In the genomic region with DNA sequence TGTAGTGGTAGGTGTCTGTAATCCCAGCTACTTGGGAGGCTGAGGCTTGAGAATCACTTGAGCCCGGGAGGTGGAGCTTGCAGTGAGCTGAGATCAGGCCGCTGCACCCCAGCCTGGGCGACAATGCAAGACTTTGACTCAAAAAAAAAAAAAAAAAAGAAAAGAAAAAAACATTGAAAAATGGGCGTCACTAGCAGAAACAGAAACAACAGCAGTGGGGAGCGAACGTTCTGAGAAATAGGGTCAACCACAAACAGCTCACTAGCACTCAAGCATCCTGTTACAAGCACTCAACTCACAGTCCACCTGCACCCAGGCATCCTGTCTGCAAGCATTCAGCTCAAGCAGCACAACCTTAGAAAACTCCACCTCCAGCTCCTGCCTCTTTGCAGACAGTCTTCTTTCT, we compare ENCODE assay signal across 8 cellular contexts. TPM values are rescaled to one million over a fixed set of nuclear protein-coding genes. Genes with fewer than 3 reads are reported as not detected.
DNase-seq lines count a peak whose midpoint lies in the region; ATAC-seq and TF ChIP-seq lines count a peak whose summit lies in the region.

No MANE protein-coding gene starts in this region.

- no peak for TF ChIP-seq CTCF in mesothelial cell of epicardium (IDR thresholded peaks at IDR 0.05; ENCODE audit: unreplicated experiment)

- POLR2A ChIA-PET in naive thymus-derived CD8-positive, alpha-beta T cell (lab: Charles Lee): interaction anchor here (0.6 to 11.9 kb wide), 22 partner anchors 8 to 1088 kb away, joined by 3 to 238 read pairs (median 4); a partner anchor contains a TSS

- H3K27me3 Mint-ChIP-seq in naive thymus-derived CD8-positive, alpha-beta T cell: no peaks in the 10 kb centered on the region
- no peaks in the 10 kb centered on the region for H3K27me3 Mint-ChIP-seq in mesothelial cell of epicardium (ENCODE audit: low read depth)

- H3K27ac Mint-ChIP-seq in naive thymus-derived CD8-positive, alpha-beta T cell: peak overlapping the region; percentile 88 to 99 (median 96)
- no peak overlapping the region for H3K27ac Mint-ChIP-seq in mesothelial cell of epicardium

- no peaks in the 10 kb centered on the region for H3K9me3 Mint-ChIP-seq in naive thymus-derived CD8-positive, alpha-beta T cell
- H3K9me3 Mint-ChIP-seq in mesothelial cell of epicardium: peaks cover 2% of the 10 kb centered on the region

- H3K4me1 Mint-ChIP-seq in naive thymus-derived CD8-positive, alpha-beta T cell: peaks cover 38 to 93% (median 84%) of the 10 kb centered on the region in 4 donors
- H3K4me1 Mint-ChIP-seq in mesothelial cell of epicardium: peaks cover 18% of the 10 kb centered on the region

- DNase-seq in NCI-H2171 treated with DMSO at 0.1 percent for 48 hours (lab: John Stamatoyannopoulos, UW) (peak; percentile 87), mesothelial cell of epicardium (ENCODE audit: low spot score in 2 of 2, unreplicated experiment in 2 of 2) (no peak), hepatic stellate cell (ENCODE audit: low spot score) (no peak), DMS 273 treated with DMSO at 0.1 percent for 48 hours (lab: John Stamatoyannopoulos, UW) (no peak)
- peak; percentile 76 for DNase-seq in activated CD8-positive, alpha-beta memory T cell treated with anti-CD3 and anti-CD28 coated beads, Interleukin-2, amount 50 U/mL, for 48 hours
- DNase-seq in naive thymus-derived CD8-positive, alpha-beta T cell: peak; percentile 59 to 94 (median 80)

- H3K4me3 Mint-ChIP-seq in naive thymus-derived CD8-positive, alpha-beta T cell: peak overlapping the region; percentile 60 to 86 (median 74)
- H3K4me3 Mint-ChIP-seq in mesothelial cell of epicardium: no peak overlapping the region

- peaks cover 0 to 40% (median 25%) of the 10 kb centered on the region in 3 donors for H3K36me3 Mint-ChIP-seq in naive thymus-derived CD8-positive, alpha-beta T cell
- H3K36me3 Mint-ChIP-seq in mesothelial cell of epicardium: peaks cover 15% of the 10 kb centered on the region

- ATAC-seq in GM18870 (IDR thresholded peaks at IDR 0.05; ENCODE audit: unreplicated experiment): peak; percentile 97
- ATAC-seq in HG02852 (IDR thresholded peaks at IDR 0.05; ENCODE audit: unreplicated experiment): peak; percentile 94
- peak; percentile 96 to 98 for ATAC-seq in naive thymus-derived CD8-positive, alpha-beta T cell

RNA-seq across cellular contexts. Expression of a gene that starts 17.2 kb away (rescaled TPM):
- total RNA-seq in naive thymus-derived CD8-positive, alpha-beta T cell: 10 to 100 TPM; 76.9 to 78.1 TPM
- 10 to 100 TPM; 48.7 to 84.0 (median 68.4) TPM for polyA plus RNA-seq in naive thymus-derived CD8-positive, alpha-beta T cell
- 10.1 to 12.2 TPM (median 11.5 TPM) in 3 replicates for total RNA-seq in mesothelial cell of epicardium

RNA-seq across cellular contexts. Expression of a gene that starts 45.3 kb away (rescaled TPM):
- 10 to 100 TPM; 15.0 to 15.7 TPM for total RNA-seq in naive thymus-derived CD8-positive, alpha-beta T cell
- polyA plus RNA-seq in naive thymus-derived CD8-positive, alpha-beta T cell: 10 to 100 TPM; 28.9 to 32.4 (median 30.9) TPM
- total RNA-seq in mesothelial cell of epicardium: 36.7 to 39.5 TPM (median 36.9 TPM) in 3 replicates

Comparison
In these comparisons a context has a peak if more than half of its experiments do, and no peak if none do; other contexts are left out.
1. DNase-seq: peak in NCI-H2171 treated with DMSO at 0.1 percent for 48 hours (single experiment), activated CD8-positive, alpha-beta memory T cell treated with anti-CD3 and anti-CD28 coated beads, Interleukin-2, amount 50 U/mL, for 48 hours (single experiment) and naive thymus-derived CD8-positive, alpha-beta T cell (10 of 10); none in mesothelial cell of epicardium (0 of 2), hepatic stellate cell (single experiment) and DMS 273 treated with DMSO at 0.1 percent for 48 hours (single experiment).
2. Peak in every context shown above with its lines, with median percentiles within 50 percentile points of each other: ATAC-seq.